In genomic region chr1:204493145-204493881, GRCh38 we compare ENCODE assay signal across 8 cellular contexts. TPM values are rescaled to one million over a fixed set of nuclear protein-coding genes. Genes with fewer than 3 reads are reported as not detected.
DNase-seq lines count a peak whose midpoint lies in the region; ATAC-seq, FAIRE-seq and TF ChIP-seq lines count a peak whose summit lies in the region.

No MANE protein-coding gene starts in this region.

- H3K9ac ChIP-seq in K562 (ENCODE audit: insufficient read depth in 1 of 2, low read depth in 2 of 2, low read length in 2 of 2), result peak overlapping the region in 1 of 2 experiments; percentile 11; a peak in 1 of 4 replicates

- TSS peak; percentile 32 for BruUV-seq in K562 (replicated peaks; lab: Mats Ljungman, UMichigan)

- intact Hi-C loops in K562 (cut with micrococcal nuclease), result loop anchor here (5.0 kb wide), 1 partner anchor 286 kb away; no protein-coding TSS in a partner anchor

- H3K9me1 ChIP-seq in K562 (ENCODE audit: control insufficient read depth, insufficient read depth, low read length), result no peaks in the 10 kb centered on the region

- TF ChIP-seq RAD21 in K562 (CRISPR knock-in tag; conservative IDR thresholded peaks at IDR 0.05 in 1 of 2, IDR thresholded peaks at IDR 0.05 in 1 of 2), result no peak

- H3K27ac ChIP-seq in K562 (ENCODE audit: extremely low read depth, low read depth, low read length) (no peak overlapping the region), small intestine (ENCODE audit: low read depth in 1 of 2, low read length in 1 of 2) (peak overlapping the region; percentile 97 to 98)

- no peaks in the 10 kb centered on the region for H3K79me2 ChIP-seq in K562 (ENCODE audit: control insufficient read depth, insufficient read depth, low read length)

- H3K4me2 ChIP-seq in K562 (ENCODE audit: insufficient read depth, low read length), result peak overlapping the region; percentile 85

- POLR2A ChIA-PET in K562 (lab: Yijun Ruan, JAX), result interaction anchor here (0.6 to 2.5 kb wide), 11 partner anchors 8 to 83 kb away, joined by 3 to 10 read pairs (median 4); no protein-coding TSS in a partner anchor

- H3K27me3 ChIP-seq in K562 (ENCODE audit: control insufficient read depth in 2 of 2, insufficient read depth in 2 of 2, low read length in 2 of 2), result peaks cover 31 to 35% of the 10 kb centered on the region in 2 experiments
- no peaks in the 10 kb centered on the region for H3K27me3 ChIP-seq in small intestine (ENCODE audit: control insufficient read depth in 2 of 2, insufficient read depth in 2 of 2, low read length in 2 of 2)

- in situ Hi-C loops in K562 (cut with MboI), result no loop called here

- DNase-seq in NCI-H82 (lab: John Stamatoyannopoulos, UW) (peak; percentile 47), NCI-H82 treated with DMSO at 0.1 percent for 48 hours (lab: John Stamatoyannopoulos, UW; ENCODE audit: unreplicated experiment) (no peak), NCI-H345 treated with DMSO at 0.1 percent for 48 hours (lab: John Stamatoyannopoulos, UW; ENCODE audit: unreplicated experiment) (peak; percentile 35), K562 (ENCODE audit: extremely low read depth in 1 of 4, low spot score in 3 of 4) (no peak), iPS-NIHi11 (ENCODE audit: low spot score) (peak; percentile 74), small intestine (peak; percentile 93)

- H3K4me1 ChIP-seq in K562 (replicated peaks in 1 of 2; ENCODE audit: control insufficient read depth in 2 of 2, insufficient read depth in 2 of 2, low read length in 2 of 2) (peaks cover 14 to 15% of the 10 kb centered on the region in 2 experiments; a peak in 4 of 5 replicates), small intestine (ENCODE audit: control insufficient read depth in 2 of 2, insufficient read depth in 1 of 2, low read depth in 1 of 2, low read length in 1 of 2) (peaks cover 0 to 4% of the 10 kb centered on the region in 2 donors)

- CTCF ChIA-PET in K562 (lab: Yijun Ruan, JAX; ENCODE audit: low intra/inter-chr PET ratio), result interaction anchor here (2.1 kb wide), 1 partner anchor 47 kb away, joined by 13 read pairs; no protein-coding TSS in a partner anchor

- H4K20me1 ChIP-seq in K562 (replicated peaks; ENCODE audit: control insufficient read depth, insufficient read depth, low read length), result 0 out of 2 replicates have a peak, but pooled peaks cover 3% of the 10 kb centered on the region

- TF ChIP-seq EP300 in K562 (IDR thresholded peaks at IDR 0.05; ENCODE audit: low read length), result no peak

- no peak overlapping the region for H2AFZ ChIP-seq in K562 (ENCODE audit: low read depth, low read length)

- ATAC-seq in K562, result no peak
- no peak for ATAC-seq in GM21367 (IDR thresholded peaks at IDR 0.05; ENCODE audit: unreplicated experiment)
- ATAC-seq in HG02970 (IDR thresholded peaks at IDR 0.05; ENCODE audit: low FRiP score, unreplicated experiment), result no peak

- FAIRE-seq in K562 (lab: Jason Lieb, UNC) (no peak), small intestine (lab: Jason Lieb, UNC) (no peak)

- peak overlapping the region; percentile 49; the same call in 1 of the 2 replicates for H3K4me3 ChIP-seq in K562
- peak overlapping the region; percentile 75 to 80 for H3K4me3 ChIP-seq in small intestine (ENCODE audit: low read depth in 1 of 2, low read length in 2 of 2)

- 24% methylated on average over 11 of the region's 11 CpGs for WGBS in K562 (ENCODE audit: insufficient coverage, low coverage, missing lambda C conversion rate)
- 3 to 15% (median 14%) methylated on average over 11 of the region's 11 CpGs for WGBS in small intestine, 3 donors

- TF ChIP-seq CTCF in K562 (IDR thresholded peaks at IDR 0.05 in 2 of 3, conservative IDR thresholded peaks at IDR 0.05 in 1 of 3; ENCODE audit: insufficient read depth in 2 of 3, low read depth in 1 of 3, low read length in 3 of 3), result no peak

- H3K9me3 ChIP-seq in K562 (replicated peaks; ENCODE audit: control insufficient read depth, insufficient read depth, low read depth, low read length) (no peaks in the 10 kb centered on the region), small intestine (ENCODE audit: control insufficient read depth, low read depth) (no peaks in the 10 kb centered on the region)

- H3K36me3 ChIP-seq in K562 (ENCODE audit: control insufficient read depth, insufficient read depth, low read length) (no peaks in the 10 kb centered on the region), small intestine (ENCODE audit: control insufficient read depth in 2 of 2, insufficient read depth in 2 of 2, low read length in 2 of 2) (no peaks in the 10 kb centered on the region)

- no peak for TF ChIP-seq POLR2A in K562 (conservative IDR thresholded peaks at IDR 0.05)

TF ChIP-seq in K562, 482 proteins besides CTCF, POLR2A, EP300 and RAD21 (continues in another document):
- TF ChIP-seq FOXP1 (CRISPR knock-in tag; IDR thresholded peaks at IDR 0.05), result 0 out of 2 replicates have a peak, but pooled peaks have one; percentile 16
- TF ChIP-seq FOXO4 (CRISPR knock-in tag; IDR thresholded peaks at IDR 0.05), result no peak

RNA-seq across cellular contexts. Expression of gene PIK3C2B, which starts 1.3 kb away (rescaled TPM):
- total RNA-seq in K562 (2011; cell fraction: chromatin; rRNA removed; ENCODE audit: low replicate concordance), result 1.7 and 12.0 TPM in 2 replicates
- 2.2 and 6.7 TPM in 2 replicates for total RNA-seq in K562 (2011; cell fraction: nucleolus; rRNA removed)
- 2.1 and 2.4 TPM in 2 replicates for total RNA-seq in K562 (2011; cell fraction: nucleoplasm; rRNA removed)
- total RNA-seq in K562 (2014; rRNA removed) (0.95 and 1.6 TPM in 2 replicates), K562 (2014; rRNA removed; fragmentation: Illumina TruSeq; extraction: Trizol) (0.61 and 0.62 TPM in 2 replicates), K562 (2015; rRNA removed; fragmentation: Illumina TruSeq; extraction: Trizol) (0.34 and 0.72 TPM in 2 replicates), K562 (2021) (1.8 and 2.9 TPM in 2 replicates)
- polyA plus RNA-seq in K562 (2011; rRNA removed) (1.1 and 4.0 TPM in 2 replicates), K562 (2014; fragmentation: Illumina TruSeq; extraction: Trizol) (0.55 and 0.82 TPM in 2 replicates), K562 (2014; fragmentation: Nextera tagmentation; extraction: Ambion mirVana) (under 1 TPM; 0.10 to 0.27 TPM), K562 (2014; rRNA removed) (0.27 and 0.65 TPM in 2 replicates), small intestine (10 to 100 TPM in 2 of 3 donors, 1 to 10 TPM in 1; 8.1 to 23.7 (median 11.2) TPM)
- polyA plus RNA-seq in K562 (2011; cell fraction: cytosol; rRNA removed), result 2.0 and 3.0 TPM in 2 replicates
- polyA plus RNA-seq in K562 (2011; cell fraction: nucleus; rRNA removed), result 3.8 and 3.9 TPM in 2 replicates
- 1.4 and 2.8 TPM in 2 replicates for polyA plus RNA-seq in K562 (2012)
- polyA minus RNA-seq in K562 (2011; rRNA and poly(A)+ RNA removed), result 3.3 and 3.9 TPM in 2 replicates
- polyA minus RNA-seq in K562 (2011; cell fraction: cytosol; rRNA and poly(A)+ RNA removed), result 2.7 and 7.7 TPM in 2 replicates
- 3.1 and 6.1 TPM in 2 replicates for polyA minus RNA-seq in K562 (2011; cell fraction: nucleus; rRNA and poly(A)+ RNA removed)

RNA-seq across cellular contexts. Expression of gene MDM4, which starts 22.9 kb away (rescaled TPM):
- 237 and 644 TPM in 2 replicates for total RNA-seq in K562 (2011; cell fraction: chromatin; rRNA removed; ENCODE audit: low replicate concordance)
- total RNA-seq in K562 (2011; cell fraction: nucleolus; rRNA removed), result 117 and 136 TPM in 2 replicates
- 249 and 386 TPM in 2 replicates for total RNA-seq in K562 (2011; cell fraction: nucleoplasm; rRNA removed)
- total RNA-seq in K562 (2014; rRNA removed) (21.2 and 24.6 TPM in 2 replicates), K562 (2014; rRNA removed; fragmentation: Illumina TruSeq; extraction: Trizol) (40.6 and 53.0 TPM in 2 replicates), K562 (2015; rRNA removed; fragmentation: Illumina TruSeq; extraction: Trizol) (32.2 and 33.4 TPM in 2 replicates), K562 (2021) (55.9 and 61.7 TPM in 2 replicates)
- polyA plus RNA-seq in K562 (2011; rRNA removed) (41.2 and 46.7 TPM in 2 replicates), K562 (2014; fragmentation: Illumina TruSeq; extraction: Trizol) (10.0 TPM in 2 replicates), K562 (2014; fragmentation: Nextera tagmentation; extraction: Ambion mirVana) (10 to 100 TPM in 1 of 2 experiments, 1 to 10 TPM in 1; 3.3 to 11.1 TPM), K562 (2014; rRNA removed) (17.9 and 22.6 TPM in 2 replicates), small intestine (1 to 10 TPM; 4.1 to 7.2 (median 6.0) TPM)
- 5.9 and 16.5 TPM in 2 replicates for polyA plus RNA-seq in K562 (2011; cell fraction: cytosol; rRNA removed)
- 63.1 and 81.2 TPM in 2 replicates for polyA plus RNA-seq in K562 (2011; cell fraction: nucleus; rRNA removed)
- polyA plus RNA-seq in K562 (2012), result 5.2 and 7.5 TPM in 2 replicates
- polyA minus RNA-seq in K562 (2011; rRNA and poly(A)+ RNA removed), result 171 and 249 TPM in 2 replicates
- polyA minus RNA-seq in K562 (2011; cell fraction: cytosol; rRNA and poly(A)+ RNA removed), result 15.7 and 26.6 TPM in 2 replicates
- 120 and 165 TPM in 2 replicates for polyA minus RNA-seq in K562 (2011; cell fraction: nucleus; rRNA and poly(A)+ RNA removed)

Comparison
In these comparisons a context has a peak if more than half of its experiments do, and no peak if none do; other contexts are left out.
1. DNase-seq: peak in NCI-H82 (single experiment), NCI-H345 treated with DMSO at 0.1 percent for 48 hours (single experiment), iPS-NIHi11 (single experiment) and small intestine (single experiment); none in NCI-H82 treated with DMSO at 0.1 percent for 48 hours (single experiment) and K562 (0 of 4).